Comparison of ENCODE assay signal across 21 cellular contexts in the genomic region with DNA sequence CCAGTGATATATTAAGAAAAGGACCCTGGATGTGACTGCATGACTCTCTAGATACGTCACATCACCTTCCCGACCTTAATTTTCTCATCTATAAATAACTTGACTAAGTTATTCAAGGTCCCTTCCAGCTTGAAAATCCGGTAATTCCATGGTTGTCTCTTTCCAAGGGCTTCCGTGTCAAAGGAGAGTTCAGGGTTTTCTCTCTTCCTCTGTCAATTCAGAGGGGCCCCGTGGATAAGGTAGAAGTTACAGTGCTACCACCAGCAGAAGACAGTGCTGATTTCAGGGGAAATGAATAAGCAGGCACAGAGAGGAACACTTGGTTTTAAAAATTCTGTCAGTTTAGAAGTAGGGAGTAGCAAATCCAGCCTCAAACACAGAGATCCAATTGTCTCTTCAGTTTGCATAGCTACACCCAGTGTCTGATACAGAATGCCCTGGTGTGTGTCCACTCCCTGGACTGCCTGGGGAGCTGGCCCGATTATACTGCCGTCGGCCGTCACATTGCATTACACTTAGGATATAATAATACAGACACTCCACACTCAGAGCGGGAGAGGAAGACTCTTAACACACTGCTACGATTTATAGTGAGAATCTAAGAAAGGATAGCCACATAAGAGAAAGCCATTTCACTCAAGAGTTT. TPM values are rescaled to one million over a fixed set of nuclear protein-coding genes. Genes with fewer than 3 reads are reported as not detected.
DNase-seq lines count a peak whose midpoint lies in the region; ATAC-seq and TF ChIP-seq lines count a peak whose summit lies in the region.
"Had no signal": no experiment of that assay in that cellular context is flagged by ENCODE, and none has a peak within 500 bp of the region (broad histone marks: within the 10 kb centered on the region; RNA-seq: fewer than 3 reads in every experiment).

No MANE protein-coding gene starts in this region.

- H3K4me3 Mint-ChIP-seq in progenitor cell of endocrine pancreas (ENCODE audit: low read depth) = no peak overlapping the region
- H3K4me3 Mint-ChIP-seq: dendritic cell treated with granulocyte-macrophage colony-stimulating factor and Interleukin-4, amounts not matched to agents 40 ng/mL and 50 ng/mL, for 4 days; naive thymus-derived CD4-positive, alpha-beta T cell; T-helper 17 cell had no signal

- intact Hi-C loops in left ventricle myocardium inferior (cut with micrococcal nuclease) = no loop called here

- peaks cover 23% of the 10 kb centered on the region for H3K36me3 Mint-ChIP-seq in progenitor cell of endocrine pancreas (ENCODE audit: insufficient read depth)
- H3K36me3 Mint-ChIP-seq: naive thymus-derived CD4-positive, alpha-beta T cell had no signal

- peak overlapping the region; percentile 11 for H3K4me3 ChIP-seq in left ventricle myocardium inferior
- H3K4me3 ChIP-seq: A549, uterus had no signal

- H3K9me3 ChIP-seq in left ventricle myocardium inferior (replicated peaks) = no peaks in the 10 kb centered on the region
- H3K9me3 ChIP-seq: A549, uterus had no signal

- H3K27me3 Mint-ChIP-seq in progenitor cell of endocrine pancreas = no peaks in the 10 kb centered on the region

- H3K9me3 Mint-ChIP-seq in progenitor cell of endocrine pancreas (ENCODE audit: low read depth) = no peaks in the 10 kb centered on the region
- H3K9me3 Mint-ChIP-seq: dendritic cell treated with granulocyte-macrophage colony-stimulating factor and Interleukin-4, amounts not matched to agents 40 ng/mL and 50 ng/mL, for 4 days; naive thymus-derived CD4-positive, alpha-beta T cell had no signal

- DNase-seq in Ammon's horn (ENCODE audit: low spot score) (peak; percentile 63), RPMI7951 (ENCODE audit: low read depth) (peak; percentile 6), left ventricle myocardium inferior (peak; percentile 24), progenitor cell of endocrine pancreas (ENCODE audit: low spot score, unreplicated experiment) (no peak), germinal center (ENCODE audit: low spot score) (no peak), NCI-H1694 treated with DMSO at 0.1 percent for 48 hours (lab: John Stamatoyannopoulos, UW) (no peak)
- no peak for DNase-seq in stimulated activated naive CD8-positive, alpha-beta T cell treated with anti-CD3 and anti-CD28 coated beads, Interleukin-15, Interleukin-2, amounts not matched to agents 100 U/mL and 50 U/mL, for 24 hours
- DNase-seq: activated CD4-positive, alpha-beta T cell treated with anti-CD3 and anti-CD28 coated beads, Interleukin-2, amount 50 U/mL, for 48 hours; activated gamma-delta T cell; GF-D8; kidney glomerular epithelial cell; mesendoderm; MM.1S; naive thymus-derived CD4-positive, alpha-beta T cell; NCI-H146; stimulated activated CD4-positive, alpha-beta T cell treated with anti-CD3 and anti-CD28 coated beads, Interleukin-12 subunit alpha, Interleukin-12 subunit beta, amount 100 ng/mL, for 4 hours; T-helper 17 cell; uterus had no signal

- ATAC-seq in stimulated activated naive CD8-positive, alpha-beta T cell treated with anti-CD3 and anti-CD28 coated beads, Interleukin-15, Interleukin-2, amounts not matched to agents 100 U/mL and 50 U/mL, for 24 hours = no peak
- ATAC-seq in HG03460 (IDR thresholded peaks at IDR 0.05; ENCODE audit: unreplicated experiment) = no peak
- ATAC-seq: A549; naive thymus-derived CD4-positive, alpha-beta T cell; T-helper 17 cell had no signal

- TF ChIP-seq CTCF in left ventricle myocardium inferior (IDR thresholded peaks at IDR 0.05; ENCODE audit: borderline replicate concordance) = no peak
- no peak for TF ChIP-seq CTCF in progenitor cell of endocrine pancreas (IDR thresholded peaks at IDR 0.05; ENCODE audit: unreplicated experiment)

- no peaks in the 10 kb centered on the region for H3K36me3 ChIP-seq in left ventricle myocardium inferior
- H3K36me3 ChIP-seq: uterus had no signal

- H3K4me1 Mint-ChIP-seq in progenitor cell of endocrine pancreas (ENCODE audit: low read depth) = no peaks in the 10 kb centered on the region
- H3K4me1 Mint-ChIP-seq: naive thymus-derived CD4-positive, alpha-beta T cell had no signal

- H3K27me3 ChIP-seq in left ventricle myocardium inferior (ENCODE audit: low read depth) = peaks cover 2% of the 10 kb centered on the region
- H3K27me3 ChIP-seq: uterus had no signal

- peak overlapping the region; percentile 59 for H3K27ac ChIP-seq in left ventricle myocardium inferior (replicated peaks)
- H3K27ac ChIP-seq: A549, uterus had no signal

- H3K4me1 ChIP-seq in left ventricle myocardium inferior = peaks cover 26% of the 10 kb centered on the region
- H3K4me1 ChIP-seq: A549, uterus had no signal

- peak overlapping the region; percentile 14 for H3K27ac Mint-ChIP-seq in progenitor cell of endocrine pancreas
- H3K27ac Mint-ChIP-seq: dendritic cell treated with granulocyte-macrophage colony-stimulating factor and Interleukin-4, amounts not matched to agents 40 ng/mL and 50 ng/mL, for 4 days; naive thymus-derived CD4-positive, alpha-beta T cell; T-helper 17 cell had no signal

RNA-seq across cellular contexts. Expression of a gene that starts 54.7 kb away (rescaled TPM):
- 19.7 and 22.3 TPM in 2 replicates for total RNA-seq in RPMI7951 (2014; rRNA removed; shearing (Covaris generic))
- 20.8 TPM for total RNA-seq in left ventricle myocardium inferior
- total RNA-seq in progenitor cell of endocrine pancreas = 29.7 and 33.4 TPM in 2 replicates

Comparison
In these comparisons a context has a peak if more than half of its experiments do, and no peak if none do; other contexts are left out.
1. DNase-seq: peak in Ammon's horn (single experiment), RPMI7951 (single experiment) and left ventricle myocardium inferior (single experiment); none in progenitor cell of endocrine pancreas (single experiment), stimulated activated naive CD8-positive, alpha-beta T cell treated with anti-CD3 and anti-CD28 coated beads, Interleukin-15, Interleukin-2, amounts not matched to agents 100 U/mL and 50 U/mL, for 24 hours (single experiment), germinal center (single experiment) and NCI-H1694 treated with DMSO at 0.1 percent for 48 hours (single experiment).